In the genomic region with DNA sequence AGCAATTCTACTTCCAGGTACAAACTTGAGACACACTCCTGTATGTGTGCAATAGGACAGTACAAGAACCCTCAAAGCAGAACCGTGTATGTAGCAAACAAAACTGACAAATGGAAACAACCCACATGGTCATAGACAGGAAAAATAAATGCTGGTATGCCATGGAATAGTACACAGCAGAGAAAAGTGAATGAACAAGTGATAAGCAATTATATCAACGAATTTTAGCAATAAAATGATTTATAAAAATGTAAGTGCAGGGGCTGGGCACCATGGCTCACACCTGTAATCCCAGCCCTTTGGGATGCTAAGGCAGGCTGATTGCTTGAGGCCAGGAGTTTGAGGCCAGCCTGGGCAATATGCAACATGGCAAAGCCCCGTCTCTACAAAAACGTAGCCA, we compare ENCODE assay signal across 22 cellular contexts. TPM values are rescaled to one million over a fixed set of nuclear protein-coding genes. Genes with fewer than 3 reads are reported as not detected.
DNase-seq lines count a peak whose midpoint lies in the region; ATAC-seq, FAIRE-seq and TF ChIP-seq lines count a peak whose summit lies in the region.
"Had no signal": no experiment of that assay in that cellular context is flagged by ENCODE, and none has a peak within 500 bp of the region (broad histone marks: within the 10 kb centered on the region; RNA-seq: fewer than 3 reads in every experiment).

No MANE protein-coding gene starts in this region.

- ATAC-seq in HepG2 (no peak), right lobe of liver (no peak), GM12878 (no peak), sciatic nerve (no peak), PC-3 (no peak)
- ATAC-seq: CD8-positive, alpha-beta T cell had no signal

- TF ChIP-seq EP300 in HepG2 (IDR thresholded peaks at IDR 0.05; ENCODE audit: low read depth in 2 of 2, low read length in 2 of 2) (no peak), HepG2 (CRISPR knock-in tag; IDR thresholded peaks at IDR 0.05; ENCODE audit: borderline replicate concordance) (no peak), GM12878 (IDR thresholded peaks at IDR 0.05; ENCODE audit: borderline replicate concordance in 1 of 2, control insufficient read depth in 1 of 2, low read depth in 2 of 2, low read length in 2 of 2) (no peak)

- H3K36me3 ChIP-seq in HepG2 (replicated peaks in 1 of 2; ENCODE audit: control insufficient read depth in 1 of 2, insufficient read depth in 2 of 2, low read length in 2 of 2) (no peaks in the 10 kb centered on the region), right lobe of liver (no peaks in the 10 kb centered on the region), GM12878 (ENCODE audit: control insufficient read depth in 2 of 2, insufficient read depth in 2 of 2, low read length in 1 of 2) (no peaks in the 10 kb centered on the region), kidney (ENCODE audit: control insufficient read depth in 1 of 2, insufficient read depth in 2 of 2, low read length in 2 of 2) (no peaks in the 10 kb centered on the region), PC-3 (ENCODE audit: low read depth, low read length) (no peaks in the 10 kb centered on the region)
- H3K36me3 ChIP-seq: BLaER1 had no signal

- H3K27ac ChIP-seq in HepG2 (ENCODE audit: extremely low read length, insufficient read depth, low read length) (no peak overlapping the region), right lobe of liver (no peak overlapping the region), GM12878 (ENCODE audit: control insufficient read depth, insufficient read depth) (no peak overlapping the region), kidney (ENCODE audit: low read depth in 2 of 2, low read length in 2 of 2) (peak overlapping the region; percentile 7 to 77), PC-3 (ENCODE audit: low read length) (no peak overlapping the region)
- H3K27ac ChIP-seq: BLaER1, C4-2B, GM23248 had no signal

- H3K9ac ChIP-seq in HepG2 (ENCODE audit: insufficient read depth, low read depth, low read length) = no peak overlapping the region
- no peak overlapping the region for H3K9ac ChIP-seq in GM12878 (ENCODE audit: control insufficient read depth, insufficient read depth, low read length)
- H3K9ac ChIP-seq in kidney (ENCODE audit: low read length in 2 of 2) = no peak overlapping the region
- H3K9ac ChIP-seq in PC-3 (ENCODE audit: low read length) = no peak overlapping the region
- H3K9ac ChIP-seq: BLaER1, GM23248 had no signal

- TF ChIP-seq POLR2A in HepG2 (IDR thresholded peaks at IDR 0.05; ENCODE audit: insufficient read depth in 1 of 2, low read depth in 2 of 2, low read length in 2 of 2) = no peak
- TF ChIP-seq POLR2A in right lobe of liver (IDR thresholded peaks at IDR 0.05) = no peak
- TF ChIP-seq POLR2A in GM12878 (IDR thresholded peaks at IDR 0.05; ENCODE audit: low read depth, low read length) = no peak

- POLR2A ChIA-PET in HepG2 (lab: Yijun Ruan, JAX) = no interaction called here
- POLR2A ChIA-PET in GM12878 (lab: Charles Lee) = no interaction called here
- POLR2A ChIA-PET in PC-3 (lab: Charles Lee; ENCODE audit: unreplicated experiment) = no interaction called here

- no peak for DNase-seq in HepG2 (ENCODE audit: low spot score)
- DNase-seq in right lobe of liver = no peak
- no peak for DNase-seq in HTR-8/SVneo (ENCODE audit: insufficient read length, low spot score)
- DNase-seq in GM12878 (ENCODE audit: low read depth, low spot score) = no peak
- DNase-seq in kidney = no peak
- DNase-seq in sciatic nerve (ENCODE audit: low spot score) = no peak
- no peak for DNase-seq in PC-3
- no peak for DNase-seq in frontal cortex (ENCODE audit: low spot score in 2 of 2)
- DNase-seq: Caco-2; CD4-positive, CD25-positive, alpha-beta regulatory T cell; CD8-positive, alpha-beta T cell; DMS153; DND-41; GM23248; H7; HCEC 1CT had no signal

- in situ Hi-C loops in HepG2 (cut with HindIII; ENCODE audit: extremely low pct_ligation_motif_present, low pct_unique_long_range_greater_than_20kb) (no loop called here), GM12878 (cut with MboI) (no loop called here)

- no peak overlapping the region for H3K4me3 ChIP-seq in HepG2 (replicated peaks in 1 of 3; ENCODE audit: insufficient read depth in 1 of 3, low read depth in 2 of 3, low read length in 3 of 3)
- no peak overlapping the region for H3K4me3 ChIP-seq in right lobe of liver
- H3K4me3 ChIP-seq in GM12878 = no peak overlapping the region
- no peak overlapping the region for H3K4me3 ChIP-seq in kidney (ENCODE audit: low read length in 2 of 2)
- H3K4me3 ChIP-seq in PC-3 (ENCODE audit: low read length) = no peak overlapping the region
- H3K4me3 ChIP-seq: BLaER1, GM23248 had no signal

- intact Hi-C loops in HepG2 (cut with micrococcal nuclease; ENCODE audit: unreplicated experiment) (no loop called here), right lobe of liver (cut with DNase I) (no loop called here), GM12878 (cut with micrococcal nuclease; ENCODE audit: unreplicated experiment) (no loop called here), kidney (cut with DNase I) (no loop called here), sciatic nerve (cut with DNase I) (no loop called here), PC-3 (cut with micrococcal nuclease) (no loop called here)

- H3K27me3 ChIP-seq in HepG2 (ENCODE audit: control insufficient read depth in 1 of 2, insufficient read depth in 2 of 2, low read length in 2 of 2) (no peaks in the 10 kb centered on the region), right lobe of liver (no peaks in the 10 kb centered on the region), GM12878 (replicated peaks in 1 of 2; ENCODE audit: control insufficient read depth in 2 of 2, insufficient read depth in 2 of 2, low read length in 1 of 2) (no peaks in the 10 kb centered on the region), PC-3 (ENCODE audit: low read length) (no peaks in the 10 kb centered on the region)
- H3K27me3 ChIP-seq: BLaER1 had no signal

- SMC1A ChIA-PET in GM12878 (lab: Charles Lee; ENCODE audit: uncharacterized antibody, unreplicated experiment) = no interaction called here

- no peak for TF ChIP-seq CTCF in HepG2 (CRISPR knock-in tag; IDR thresholded peaks at IDR 0.05)
- TF ChIP-seq CTCF in right lobe of liver (IDR thresholded peaks at IDR 0.05) = no peak
- TF ChIP-seq CTCF in GM12878 (IDR thresholded peaks at IDR 0.05 in 2 of 3, conservative IDR thresholded peaks at IDR 0.05 in 1 of 3; ENCODE audit: control insufficient read depth in 2 of 3, extremely low read depth in 1 of 3, insufficient read depth in 1 of 3, low read depth in 3 of 3, low read length in 3 of 3) = no peak
- TF ChIP-seq CTCF in kidney (IDR thresholded peaks at IDR 0.05; ENCODE audit: borderline replicate concordance, extremely low read depth, insufficient read depth) = no peak
- TF ChIP-seq CTCF in PC-3 (conservative IDR thresholded peaks at IDR 0.05; ENCODE audit: low read depth, low read length) = no peak

- FAIRE-seq in HepG2 (lab: Jason Lieb, UNC) (no peak), HTR-8/SVneo (lab: Jason Lieb, UNC) (peak; percentile 92), GM12878 (lab: Jason Lieb, UNC) (no peak), kidney (lab: Jason Lieb, UNC) (no peak), frontal cortex (lab: Jason Lieb, UNC) (no peak)
- FAIRE-seq: G401.6, GM19239, H1 had no signal

- H4K20me1 ChIP-seq in HepG2 (ENCODE audit: insufficient read depth, low read length) (no peaks in the 10 kb centered on the region), GM12878 (ENCODE audit: control insufficient read depth, insufficient read depth) (no peaks in the 10 kb centered on the region), PC-3 (ENCODE audit: low read length) (no peaks in the 10 kb centered on the region)
- H4K20me1 ChIP-seq: BLaER1 had no signal

- BruUV-seq in HepG2 (replicated peaks; lab: Mats Ljungman, UMichigan) (no TSS peak), GM12878 (replicated peaks; lab: Mats Ljungman, UMichigan) (no TSS peak), PC-3 (replicated peaks; lab: Mats Ljungman, UMichigan) (no TSS peak)

- WGBS in HepG2 (ENCODE audit: low lambda C conversion rate) = 32% methylated on average over 4 of the region's 4 CpGs
- 56% methylated on average over 2 of the region's 4 CpGs for WGBS in right lobe of liver (ENCODE audit: insufficient coverage, low coverage, low lambda C conversion rate, missing lambda C conversion rate)
- WGBS in GM12878 (ENCODE audit: insufficient coverage, insufficient replicate concordance, low lambda C conversion rate, missing lambda C conversion rate) = 23% methylated on average over 4 of the region's 4 CpGs

- H2AFZ ChIP-seq in HepG2 (ENCODE audit: low read length) (no peak overlapping the region), GM12878 (ENCODE audit: control insufficient read depth, low read depth, low read length) (no peak overlapping the region), PC-3 (ENCODE audit: low read length) (no peak overlapping the region)
- H2AFZ ChIP-seq: GM23248 had no signal

- CTCF ChIA-PET in HepG2 (lab: Yijun Ruan, JAX; ENCODE audit: low intra/inter-chr PET ratio, low total read pairs) = no interaction called here
- CTCF ChIA-PET in GM12878 (lab: Yijun Ruan, JAX) = no interaction called here
- CTCF ChIA-PET in PC-3 (lab: Charles Lee) = no interaction called here

- RAD21 ChIA-PET in GM12878 (lab: Charles Lee; ENCODE audit: unreplicated experiment) = no interaction called here

- H3K79me2 ChIP-seq in HepG2 (ENCODE audit: insufficient read depth, low read length) = no peaks in the 10 kb centered on the region
- H3K79me2 ChIP-seq in GM12878 (ENCODE audit: control insufficient read depth, insufficient read depth, low read length) = no peaks in the 10 kb centered on the region
- H3K79me2 ChIP-seq in PC-3 (ENCODE audit: low read length) = no peaks in the 10 kb centered on the region

- no peak for TF ChIP-seq RAD21 in HepG2 (CRISPR knock-in tag; IDR thresholded peaks at IDR 0.05)
- TF ChIP-seq RAD21 in GM12878 (IDR thresholded peaks at IDR 0.05; ENCODE audit: insufficient read depth, low read depth, low read length) = no peak

- no peaks in the 10 kb centered on the region for H3F3A ChIP-seq in PC-3 (ENCODE audit: low read length, unreplicated experiment)

- H3K9me2 ChIP-seq in PC-3 (replicated peaks; ENCODE audit: low read length) = no peaks in the 10 kb centered on the region

- H3K9me3 ChIP-seq in HepG2 (ENCODE audit: low read length) (no peaks in the 10 kb centered on the region), right lobe of liver (no peaks in the 10 kb centered on the region), GM12878 (replicated peaks; ENCODE audit: control insufficient read depth, insufficient read depth, low read length) (no peaks in the 10 kb centered on the region), kidney (ENCODE audit: control insufficient read depth in 1 of 2, low read length in 2 of 2) (no peaks in the 10 kb centered on the region), PC-3 (ENCODE audit: low read length) (no peaks in the 10 kb centered on the region)
- H3K9me3 ChIP-seq: BLaER1, Caco-2 had no signal

- H3K4me2 ChIP-seq in HepG2 (ENCODE audit: low read depth, low read length) (no peak overlapping the region), GM12878 (ENCODE audit: control insufficient read depth, insufficient read depth) (no peak overlapping the region), PC-3 (ENCODE audit: low read length) (no peak overlapping the region)

- H3K4me1 ChIP-seq in HepG2 (ENCODE audit: insufficient read depth, low read length) (peaks cover 45% of the 10 kb centered on the region), right lobe of liver (peaks cover 0 to 29% (median 11%) of the 10 kb centered on the region in 4 donors), GM12878 (ENCODE audit: control insufficient read depth, insufficient read depth, low read length) (no peaks in the 10 kb centered on the region), kidney (ENCODE audit: control insufficient read depth in 1 of 2, insufficient read depth in 1 of 2, low read depth in 1 of 2, low read length in 2 of 2) (peaks cover 25 to 32% of the 10 kb centered on the region in 2 donors), PC-3 (ENCODE audit: insufficient read depth, low read length) (peaks cover 6% of the 10 kb centered on the region; the same call in 1 of the 2 replicates)

RNA-seq across cellular contexts. Expression of a gene that starts 9.3 kb away (rescaled TPM):
- total RNA-seq in HepG2 (2016; rRNA removed; fragmentation: Illumina TruSeq; extraction: Trizol) (not detected in 2 replicates), right lobe of liver (10 to 100 TPM in 2 of 6 experiments, 1 to 10 TPM in 4; 4.8 to 13.8 (median 8.9) TPM), GM12878 (2014; rRNA removed) (not detected in 2 replicates), GM12878 (2014; rRNA removed; fragmentation: Illumina TruSeq; extraction: Trizol) (not detected in 2 replicates), GM12878 (2021) (0.05 TPM in 1 of 2 replicates, not detected in the other), kidney (14.6 TPM), sciatic nerve (26.3 TPM), PC-3 (2014; rRNA removed) (0.04 TPM in 1 of 2 replicates, not detected in the other), frontal cortex (0.41 TPM)
- total RNA-seq in HepG2 (2016; cell fraction: cytosol; rRNA removed; fragmentation: Illumina TruSeq; extraction: Trizol; ENCODE audit: low read depth) = not detected in 2 replicates
- total RNA-seq in HepG2 (2016; cell fraction: insoluble cytoplasmic fraction; rRNA removed; fragmentation: Illumina TruSeq; extraction: Trizol) = not detected in 2 replicates
- total RNA-seq in HepG2 (2016; cell fraction: membrane; rRNA removed; fragmentation: Illumina TruSeq; extraction: Trizol) = not detected in 2 replicates
- total RNA-seq in HepG2 (2016; cell fraction: nucleus; rRNA removed; fragmentation: Illumina TruSeq; extraction: Trizol) = not detected in 2 replicates
- polyA plus RNA-seq in HepG2 (2011; rRNA removed) (0.18 and 0.26 TPM in 2 replicates), GM12878 (2011; rRNA removed) (not detected in 2 replicates), GM12878 (2014; fragmentation: Illumina TruSeq; extraction: Trizol) (0.07 TPM in 1 of 2 replicates, not detected in the other), GM12878 (2014; fragmentation: Nextera tagmentation; extraction: Ambion mirVana) (not detected), GM12878 (2014; rRNA removed) (0.04 TPM in 1 of 2 replicates, not detected in the other), GM12878 (2016; fragmentation: Nextera tagmentation; extraction: Ambion mirVana) (under 1 TPM; 0.17 to 0.55 TPM), kidney (ENCODE audit: insufficient read depth, low read depth, low replicate concordance) (10.5 TPM)
- 0.05 TPM in 2 replicates for polyA plus RNA-seq in HepG2 (2011; cell fraction: cytosol; rRNA removed)
- 1.9 and 2.1 TPM in 2 replicates for polyA plus RNA-seq in HepG2 (2011; cell fraction: nucleus; rRNA removed)
- 0.11 and 0.36 TPM in 2 replicates for polyA plus RNA-seq in HepG2 (2012)
- polyA plus RNA-seq in HepG2 (2016; cell fraction: cytosol; fragmentation: Illumina TruSeq; extraction: Trizol; ENCODE audit: low read depth) = not detected in 2 replicates
- not detected in 2 replicates for polyA plus RNA-seq in HepG2 (2016; cell fraction: insoluble cytoplasmic fraction; fragmentation: Illumina TruSeq; extraction: Trizol; ENCODE audit: low read depth)
- not detected in 2 replicates for polyA plus RNA-seq in HepG2 (2016; cell fraction: membrane; fragmentation: Illumina TruSeq; extraction: Trizol; ENCODE audit: low read depth)
- 0.13 TPM in 1 of 2 replicates, not detected in the other for polyA plus RNA-seq in HepG2 (2016; cell fraction: nucleus; fragmentation: Illumina TruSeq; extraction: Trizol; ENCODE audit: insufficient read depth, low read depth)
- polyA minus RNA-seq in HepG2 (2011; rRNA and poly(A)+ RNA removed; ENCODE audit: low replicate concordance) = 0.42 TPM in 1 of 2 replicates, not detected in the other
- not detected in 2 replicates for polyA minus RNA-seq in HepG2 (2011; cell fraction: cytosol; rRNA and poly(A)+ RNA removed)
- polyA minus RNA-seq in HepG2 (2011; cell fraction: nucleus; rRNA and poly(A)+ RNA removed) = 0.37 and 0.52 TPM in 2 replicates
- total RNA-seq in GM12878 (2013; cell fraction: nucleolus; rRNA removed) = not detected in 2 replicates
- polyA plus RNA-seq in GM12878 (2011; ENCODE audit: low read depth) = 0.10 TPM
- not detected in 2 replicates for polyA plus RNA-seq in GM12878 (2011; cell fraction: cytosol; rRNA removed)
- 0.07 TPM in 1 of 2 replicates, not detected in the other for polyA plus RNA-seq in GM12878 (2011; cell fraction: nucleus; rRNA removed)
- polyA plus RNA-seq in GM12878 (2012) = 0.32 and 0.50 TPM in 2 replicates
- not detected in 2 replicates for polyA minus RNA-seq in GM12878 (2011; rRNA and poly(A)+ RNA removed)
- not detected in 2 replicates for polyA minus RNA-seq in GM12878 (2011; cell fraction: cytosol; rRNA and poly(A)+ RNA removed)
- not detected in 2 replicates for polyA minus RNA-seq in GM12878 (2011; cell fraction: nucleus; rRNA and poly(A)+ RNA removed)
- total RNA-seq: A172; CD8-positive, alpha-beta T cell; GM23248 had no signal

RNA-seq across cellular contexts. Expression of a gene that starts 49.3 kb away (rescaled TPM):
- total RNA-seq in HepG2 (2016; rRNA removed; fragmentation: Illumina TruSeq; extraction: Trizol) (22.2 and 26.6 TPM in 2 replicates), right lobe of liver (10 to 100 TPM in 2 of 6 experiments, 1 to 10 TPM in 4; 6.6 to 11.1 (median 8.5) TPM), GM12878 (2014; rRNA removed) (2.1 and 2.6 TPM in 2 replicates), GM12878 (2014; rRNA removed; fragmentation: Illumina TruSeq; extraction: Trizol) (3.0 and 3.1 TPM in 2 replicates), GM12878 (2021) (4.3 and 4.7 TPM in 2 replicates), kidney (72.0 TPM), sciatic nerve (5.7 TPM), PC-3 (2014; rRNA removed) (3.7 and 4.3 TPM in 2 replicates), frontal cortex (20.4 TPM)
- 1.9 TPM in 2 replicates for total RNA-seq in HepG2 (2016; cell fraction: cytosol; rRNA removed; fragmentation: Illumina TruSeq; extraction: Trizol; ENCODE audit: low read depth)
- total RNA-seq in HepG2 (2016; cell fraction: insoluble cytoplasmic fraction; rRNA removed; fragmentation: Illumina TruSeq; extraction: Trizol) = 21.4 and 26.1 TPM in 2 replicates
- 10.5 and 11.8 TPM in 2 replicates for total RNA-seq in HepG2 (2016; cell fraction: membrane; rRNA removed; fragmentation: Illumina TruSeq; extraction: Trizol)
- total RNA-seq in HepG2 (2016; cell fraction: nucleus; rRNA removed; fragmentation: Illumina TruSeq; extraction: Trizol) = 12.5 and 14.9 TPM in 2 replicates
- polyA plus RNA-seq in HepG2 (2011; rRNA removed) (6.0 and 6.9 TPM in 2 replicates), GM12878 (2011; rRNA removed) (1.3 and 2.6 TPM in 2 replicates), GM12878 (2014; fragmentation: Illumina TruSeq; extraction: Trizol) (0.65 and 1.1 TPM in 2 replicates), GM12878 (2014; fragmentation: Nextera tagmentation; extraction: Ambion mirVana) (1 to 10 TPM in 1 of 2 experiments, under 1 TPM in 1; 0.57 to 1.9 TPM), GM12878 (2014; rRNA removed) (0.85 and 0.86 TPM in 2 replicates), GM12878 (2016; fragmentation: Nextera tagmentation; extraction: Ambion mirVana) (1 to 10 TPM; 2.5 to 3.0 TPM), kidney (ENCODE audit: insufficient read depth, low read depth, low replicate concordance) (9.2 TPM)
- 2.8 and 4.1 TPM in 2 replicates for polyA plus RNA-seq in HepG2 (2011; cell fraction: cytosol; rRNA removed)
- 2.6 and 3.1 TPM in 2 replicates for polyA plus RNA-seq in HepG2 (2011; cell fraction: nucleus; rRNA removed)
- polyA plus RNA-seq in HepG2 (2012) = 4.6 and 4.9 TPM in 2 replicates
- polyA plus RNA-seq in HepG2 (2016; cell fraction: cytosol; fragmentation: Illumina TruSeq; extraction: Trizol; ENCODE audit: low read depth) = 0.35 and 0.57 TPM in 2 replicates
- 8.8 and 9.1 TPM in 2 replicates for polyA plus RNA-seq in HepG2 (2016; cell fraction: insoluble cytoplasmic fraction; fragmentation: Illumina TruSeq; extraction: Trizol; ENCODE audit: low read depth)
- polyA plus RNA-seq in HepG2 (2016; cell fraction: membrane; fragmentation: Illumina TruSeq; extraction: Trizol; ENCODE audit: low read depth) = 2.6 and 2.7 TPM in 2 replicates
- polyA plus RNA-seq in HepG2 (2016; cell fraction: nucleus; fragmentation: Illumina TruSeq; extraction: Trizol; ENCODE audit: insufficient read depth, low read depth) = 13.0 and 13.3 TPM in 2 replicates
- polyA minus RNA-seq in HepG2 (2011; rRNA and poly(A)+ RNA removed; ENCODE audit: low replicate concordance) = 3.1 and 8.3 TPM in 2 replicates
- 22.0 and 24.4 TPM in 2 replicates for polyA minus RNA-seq in HepG2 (2011; cell fraction: cytosol; rRNA and poly(A)+ RNA removed)
- polyA minus RNA-seq in HepG2 (2011; cell fraction: nucleus; rRNA and poly(A)+ RNA removed) = 10.6 and 14.4 TPM in 2 replicates
- 5.4 and 5.5 TPM in 2 replicates for total RNA-seq in GM12878 (2013; cell fraction: nucleolus; rRNA removed)
- polyA plus RNA-seq in GM12878 (2011; ENCODE audit: low read depth) = 0.54 TPM
- polyA plus RNA-seq in GM12878 (2011; cell fraction: cytosol; rRNA removed) = 0.57 and 0.67 TPM in 2 replicates
- 0.55 and 0.63 TPM in 2 replicates for polyA plus RNA-seq in GM12878 (2011; cell fraction: nucleus; rRNA removed)
- 0.60 and 0.88 TPM in 2 replicates for polyA plus RNA-seq in GM12878 (2012)
- 1.2 and 1.8 TPM in 2 replicates for polyA minus RNA-seq in GM12878 (2011; rRNA and poly(A)+ RNA removed)
- polyA minus RNA-seq in GM12878 (2011; cell fraction: cytosol; rRNA and poly(A)+ RNA removed) = 1.2 and 1.6 TPM in 2 replicates
- polyA minus RNA-seq in GM12878 (2011; cell fraction: nucleus; rRNA and poly(A)+ RNA removed) = 0.73 and 1.1 TPM in 2 replicates
- total RNA-seq: GM23248 had no signal

Comparison
In these comparisons a context has a peak if more than half of its experiments do, and no peak if none do; other contexts are left out.
1. H3K27ac ChIP-seq: peak in kidney (2 of 2); none in HepG2 (single experiment), right lobe of liver (0 of 3), GM12878 (single experiment) and PC-3 (single experiment).